ENCODE assay signal across 31 cellular contexts in the genomic region with DNA sequence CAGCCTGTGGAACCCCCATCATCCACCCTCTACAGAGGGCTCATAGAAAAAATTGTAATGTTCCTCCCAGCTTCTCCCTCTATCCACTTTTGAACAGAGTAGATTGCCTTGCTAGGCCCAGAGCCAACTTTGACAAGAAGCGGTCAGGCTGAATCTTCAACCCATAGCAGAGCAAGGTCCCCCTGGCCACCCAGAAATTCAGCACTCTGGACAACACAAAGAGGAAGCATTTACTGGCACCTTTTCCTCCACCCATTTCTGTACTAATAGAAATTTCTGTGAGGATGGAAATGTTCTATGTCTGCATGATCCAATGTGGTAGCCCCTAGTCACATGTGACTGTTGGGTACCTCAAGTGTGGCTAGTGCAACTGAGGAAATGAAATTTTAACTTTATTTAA.
"Had no signal": no experiment of that assay in that cellular context is flagged by ENCODE, and none has a peak within 500 bp of the region (broad histone marks: within the 10 kb centered on the region; RNA-seq: fewer than 3 reads in every experiment).

No MANE protein-coding gene starts in this region.

- H3K9me3 Mint-ChIP-seq: activated CD8-positive, alpha-beta T cell treated with anti-CD3 and anti-CD28 coated beads for 36 hours; activated T-cell treated with anti-CD3 and anti-CD28 coated beads, Interleukin-2, amount 50 U/mL, for 4 hours; activated T-helper 17 cell treated with anti-CD3 and anti-CD28 coated beads, Interleukin-2, amount 50 U/mL, for 72 hours; central memory CD8-positive, alpha-beta T cell; effector memory CD8-positive, alpha-beta T cell had no signal

- ATAC-seq: activated CD8-positive, alpha-beta T cell treated with anti-CD3 and anti-CD28 coated beads for 36 hours; activated T-cell treated with anti-CD3 and anti-CD28 coated beads, Interleukin-2, amount 50 U/mL, for 4 hours; activated T-helper 17 cell treated with anti-CD3 and anti-CD28 coated beads, Interleukin-2, amount 50 U/mL, for 72 hours; effector memory CD8-positive, alpha-beta T cell; gastroesophageal sphincter; heart right ventricle; WTC11 had no signal

- H3K4me3 Mint-ChIP-seq: activated CD8-positive, alpha-beta T cell treated with anti-CD3 and anti-CD28 coated beads for 36 hours; activated naive CD8-positive, alpha-beta T cell; activated T-cell treated with anti-CD3 and anti-CD28 coated beads, Interleukin-2, amount 50 U/mL, for 4 hours; activated T-helper 17 cell treated with anti-CD3 and anti-CD28 coated beads, Interleukin-2, amount 50 U/mL, for 72 hours; central memory CD8-positive, alpha-beta T cell; dendritic cell treated with granulocyte-macrophage colony-stimulating factor and Interleukin-4, amounts not matched to agents 40 ng/mL and 50 ng/mL, for 4 days; effector memory CD8-positive, alpha-beta T cell; WTC11 had no signal

- H3K36me3 Mint-ChIP-seq: WTC11 had no signal

- H3K4me3 ChIP-seq: coronary artery, dorsolateral prefrontal cortex, esophagus squamous epithelium, gastroesophageal sphincter, heart right ventricle, hepatocyte had no signal

- H3K79me2 ChIP-seq: hepatocyte had no signal

- H3K27me3 Mint-ChIP-seq: activated CD8-positive, alpha-beta T cell treated with anti-CD3 and anti-CD28 coated beads for 36 hours; activated naive CD8-positive, alpha-beta T cell; activated T-helper 17 cell treated with anti-CD3 and anti-CD28 coated beads, Interleukin-2, amount 50 U/mL, for 72 hours; central memory CD8-positive, alpha-beta T cell had no signal

- H2AFZ ChIP-seq: hepatocyte had no signal

- H3K4me2 ChIP-seq: hepatocyte had no signal

- H3K36me3 ChIP-seq: brain microvascular endothelial cell, esophagus squamous epithelium, gastroesophageal sphincter, heart right ventricle had no signal

- H3K4me1 ChIP-seq: esophagus squamous epithelium, gastroesophageal sphincter, heart right ventricle had no signal

- H3K27ac Mint-ChIP-seq: activated CD8-positive, alpha-beta T cell treated with anti-CD3 and anti-CD28 coated beads for 36 hours; activated naive CD8-positive, alpha-beta T cell; activated T-helper 17 cell treated with anti-CD3 and anti-CD28 coated beads, Interleukin-2, amount 50 U/mL, for 72 hours; dendritic cell treated with granulocyte-macrophage colony-stimulating factor and Interleukin-4, amounts not matched to agents 40 ng/mL and 50 ng/mL, for 4 days; effector memory CD8-positive, alpha-beta T cell; WTC11 had no signal

- H3K27ac ChIP-seq: brain microvascular endothelial cell, coronary artery, dorsolateral prefrontal cortex, esophagus squamous epithelium, gastroesophageal sphincter, heart right ventricle, hepatocyte, VCaP had no signal

- H3K4me1 Mint-ChIP-seq: activated T-helper 17 cell treated with anti-CD3 and anti-CD28 coated beads, Interleukin-2, amount 50 U/mL, for 72 hours; central memory CD8-positive, alpha-beta T cell had no signal

- H3K27me3 ChIP-seq: brain microvascular endothelial cell, hepatocyte had no signal

- DNase-seq: activated CD4-positive, alpha-beta T cell treated with anti-CD3 and anti-CD28 coated beads for 1 hour; activated CD4-positive, alpha-beta T cell treated with anti-CD3 and anti-CD28 coated beads for 4 hours; activated CD4-positive, alpha-beta T cell treated with anti-CD3 and anti-CD28 coated beads, Interleukin-2, amount 50 U/mL, for 1 hour; activated CD4-positive, alpha-beta T cell treated with anti-CD3 and anti-CD28 coated beads, Interleukin-2, amount 50 U/mL, for 48 hours; activated CD8-positive, alpha-beta memory T cell treated with anti-CD3 and anti-CD28 coated beads for 24 hours; activated CD8-positive, alpha-beta T cell treated with anti-CD3 and anti-CD28 coated beads for 36 hours; activated effector memory CD4-positive, alpha-beta T cell treated with Interleukin-2 at 50 U/mL for 16 hours; activated gamma-delta T cell treated with Interleukin-2 at 50 U/mL for 16 hours; activated naive CD4-positive, alpha-beta T cell treated with anti-CD3 and anti-CD28 coated beads, Interleukin-2, amount 50 U/mL, for 16 hours; activated naive CD4-positive, alpha-beta T cell treated with Interleukin-2 at 50 U/mL for 16 hours; activated T-cell treated with anti-CD3 and anti-CD28 coated beads, Interleukin-2, amount 50 U/mL, for 4 hours; amniotic stem cell; anterior cingulate cortex; brain microvascular endothelial cell; dorsolateral prefrontal cortex; effector CD4-positive, alpha-beta T cell; effector memory CD8-positive, alpha-beta T cell; erythroblast; esophagus squamous epithelium; foreskin melanocyte; heart right ventricle; T-helper 2 cell had no signal
